ENCODE assay signal across 1 cellular context in the genomic region with DNA sequence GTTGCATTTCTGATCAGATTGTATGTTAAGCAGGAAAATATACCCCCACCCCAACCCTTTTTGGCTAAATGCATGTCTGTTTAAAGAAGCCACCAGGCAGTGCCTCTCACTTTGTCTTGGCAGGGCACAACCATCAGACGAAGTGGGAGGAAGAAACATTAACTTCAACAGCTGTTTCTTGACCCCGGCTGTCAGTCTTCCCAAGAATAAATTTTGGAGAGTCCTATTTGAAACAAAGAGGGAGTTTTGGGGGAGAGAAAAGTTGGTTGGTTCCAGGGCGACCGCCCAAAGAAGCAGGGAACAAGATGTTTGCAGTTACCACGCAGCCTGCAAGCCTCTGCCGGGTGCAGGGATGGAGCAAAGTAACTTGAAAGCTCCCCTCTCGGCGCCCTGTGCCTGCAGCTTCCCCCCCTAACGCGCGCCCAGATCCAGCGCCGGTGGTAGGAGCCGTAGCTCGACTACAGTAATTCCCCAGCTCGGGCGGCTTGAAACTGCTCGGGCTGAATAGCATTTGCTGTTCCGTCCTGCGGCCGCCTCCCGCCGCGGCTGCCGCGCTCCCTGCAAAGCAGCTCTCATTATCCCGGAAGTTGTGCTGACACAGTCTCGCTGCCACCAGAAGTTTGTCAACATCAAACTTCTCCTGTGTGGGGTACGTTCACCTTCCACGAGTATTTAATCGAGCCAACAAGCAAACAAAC.
TF ChIP-seq lines count a peak whose summit lies in the region.

No MANE protein-coding gene starts in this region.

TF ChIP-seq in neural cell, 6 proteins besides CTCF, POLR2A, EP300 and RAD21 (continued from another document):
- TF ChIP-seq, protein P1, sequence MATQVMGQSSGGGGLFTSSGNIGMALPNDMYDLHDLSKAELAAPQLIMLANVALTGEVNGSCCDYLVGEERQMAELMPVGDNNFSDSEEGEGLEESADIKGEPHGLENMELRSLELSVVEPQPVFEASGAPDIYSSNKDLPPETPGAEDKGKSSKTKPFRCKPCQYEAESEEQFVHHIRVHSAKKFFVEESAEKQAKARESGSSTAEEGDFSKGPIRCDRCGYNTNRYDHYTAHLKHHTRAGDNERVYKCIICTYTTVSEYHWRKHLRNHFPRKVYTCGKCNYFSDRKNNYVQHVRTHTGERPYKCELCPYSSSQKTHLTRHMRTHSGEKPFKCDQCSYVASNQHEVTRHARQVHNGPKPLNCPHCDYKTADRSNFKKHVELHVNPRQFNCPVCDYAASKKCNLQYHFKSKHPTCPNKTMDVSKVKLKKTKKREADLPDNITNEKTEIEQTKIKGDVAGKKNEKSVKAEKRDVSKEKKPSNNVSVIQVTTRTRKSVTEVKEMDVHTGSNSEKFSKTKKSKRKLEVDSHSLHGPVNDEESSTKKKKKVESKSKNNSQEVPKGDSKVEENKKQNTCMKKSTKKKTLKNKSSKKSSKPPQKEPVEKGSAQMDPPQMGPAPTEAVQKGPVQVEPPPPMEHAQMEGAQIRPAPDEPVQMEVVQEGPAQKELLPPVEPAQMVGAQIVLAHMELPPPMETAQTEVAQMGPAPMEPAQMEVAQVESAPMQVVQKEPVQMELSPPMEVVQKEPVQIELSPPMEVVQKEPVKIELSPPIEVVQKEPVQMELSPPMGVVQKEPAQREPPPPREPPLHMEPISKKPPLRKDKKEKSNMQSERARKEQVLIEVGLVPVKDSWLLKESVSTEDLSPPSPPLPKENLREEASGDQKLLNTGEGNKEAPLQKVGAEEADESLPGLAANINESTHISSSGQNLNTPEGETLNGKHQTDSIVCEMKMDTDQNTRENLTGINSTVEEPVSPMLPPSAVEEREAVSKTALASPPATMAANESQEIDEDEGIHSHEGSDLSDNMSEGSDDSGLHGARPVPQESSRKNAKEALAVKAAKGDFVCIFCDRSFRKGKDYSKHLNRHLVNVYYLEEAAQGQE (IDR thresholded peaks at IDR 0.05; ENCODE audit: borderline replicate concordance) = peak; percentile 72
TF ChIP-seq in neural cell: peak in this region for 5.
